1 cellular context compared by ENCODE assay signal in the genomic region with DNA sequence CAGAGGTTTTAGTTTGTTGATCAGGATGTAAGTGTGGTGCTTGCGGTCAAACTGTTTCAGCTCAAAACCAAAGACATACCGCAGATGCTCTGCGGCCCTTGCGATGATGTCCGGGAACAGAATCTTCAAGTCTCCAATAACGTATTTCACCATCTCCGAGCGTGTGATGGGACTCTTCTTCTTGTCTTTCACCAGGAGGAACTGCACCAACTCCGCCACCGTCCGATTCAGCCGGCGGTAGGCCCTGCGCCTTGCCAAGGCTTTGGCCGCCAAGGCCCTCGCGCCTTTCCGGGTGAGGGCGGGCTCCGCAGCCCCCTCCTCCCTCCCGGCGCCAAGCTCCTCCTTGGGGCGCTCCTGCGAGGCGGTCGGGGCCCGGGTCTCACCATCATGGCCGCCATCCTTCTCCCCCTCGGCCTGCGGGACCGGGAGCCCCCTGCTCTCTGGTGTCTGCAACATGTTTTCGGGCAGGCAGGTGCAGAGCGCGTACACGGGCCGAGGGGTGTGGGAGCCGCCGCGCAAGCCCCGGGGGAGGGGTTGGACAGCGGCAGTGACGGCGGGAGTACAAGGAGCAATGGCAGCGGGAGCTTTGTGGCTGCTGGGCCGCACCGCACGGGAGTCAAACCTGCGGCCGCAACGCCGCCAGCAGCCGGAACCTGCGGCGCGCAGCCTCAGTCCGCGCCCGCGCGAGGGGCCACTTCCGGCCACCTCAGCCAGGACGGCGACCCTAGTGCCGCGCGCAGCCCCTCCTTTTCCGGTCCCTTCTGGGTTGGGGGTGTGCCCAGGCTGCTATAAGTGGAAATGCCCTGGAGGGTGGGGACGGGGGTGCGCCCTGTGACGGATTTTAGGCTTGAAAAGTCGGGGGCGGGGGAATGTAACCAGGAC.
A peak's percentile ranks its signal among the peaks of the same experiment; 100 is the strongest.
TF ChIP-seq lines count a peak whose summit lies in the region.

A gene with protein sequence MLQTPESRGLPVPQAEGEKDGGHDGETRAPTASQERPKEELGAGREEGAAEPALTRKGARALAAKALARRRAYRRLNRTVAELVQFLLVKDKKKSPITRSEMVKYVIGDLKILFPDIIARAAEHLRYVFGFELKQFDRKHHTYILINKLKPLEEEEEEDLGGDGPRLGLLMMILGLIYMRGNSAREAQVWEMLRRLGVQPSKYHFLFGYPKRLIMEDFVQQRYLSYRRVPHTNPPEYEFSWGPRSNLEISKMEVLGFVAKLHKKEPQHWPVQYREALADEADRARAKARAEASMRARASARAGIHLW (minus strand): TSS at position 699 of the 882 bp plus-strand sequence. CDS start 243 bp downstream, at position 456.

TF ChIP-seq in HepG2, 621 proteins besides CTCF, POLR2A, EP300 and RAD21 (continued from another document and continues in another):
- TF ChIP-seq ZNF432 (CRISPR knock-in tag; IDR thresholded peaks at IDR 0.05; ENCODE audit: borderline replicate concordance) (no peak; the same call in 1 of the 2 replicates), MED13 (CRISPR knock-in tag; IDR thresholded peaks at IDR 0.05) (peak; percentile 46; the same call in 1 of the 2 replicates), AKAP8 (CRISPR knock-in tag; IDR thresholded peaks at IDR 0.05) (peak; percentile 71; the same call in 1 of the 2 replicates), SRSF9 (IDR thresholded peaks at IDR 0.05; ENCODE audit: borderline replicate concordance, insufficient read depth, low read depth, low read length, poor library complexity, severe bottlenecking) (no peak), FLYWCH1 (CRISPR knock-in tag; IDR thresholded peaks at IDR 0.05) (no peak), RXRA (CRISPR knock-in tag; IDR thresholded peaks at IDR 0.05) (peak; percentile 79; the same call in 1 of the 2 replicates), SAFB2 (CRISPR knock-in tag; IDR thresholded peaks at IDR 0.05; ENCODE audit: borderline replicate concordance, low read depth) (peak; percentile 55; the same call in 1 of the 2 replicates), HNRNPL (IDR thresholded peaks at IDR 0.05; ENCODE audit: low read depth, low read length) (no peak), MTA3 (CRISPR knock-in tag; IDR thresholded peaks at IDR 0.05) (no peak), FOXM1 (CRISPR knock-in tag; IDR thresholded peaks at IDR 0.05) (0 out of 2 replicates have a peak, but pooled peaks have one; percentile 9), TCF12 (IDR thresholded peaks at IDR 0.05) (no peak), TCF12 (CRISPR knock-in tag; IDR thresholded peaks at IDR 0.05) (peak; percentile 67; the same call in 1 of the 2 replicates), ZNF558 (CRISPR knock-in tag; IDR thresholded peaks at IDR 0.05; ENCODE audit: borderline replicate concordance) (peak; percentile 89; the same call in 1 of the 2 replicates), ZNF878 (CRISPR knock-in tag; IDR thresholded peaks at IDR 0.05) (peak; percentile 84; the same call in 1 of the 2 replicates), SSRP1 (CRISPR knock-in tag; IDR thresholded peaks at IDR 0.05) (no peak), ZNF292 (CRISPR knock-in tag; IDR thresholded peaks at IDR 0.05; ENCODE audit: borderline replicate concordance, low read depth) (no peak), RXRB (CRISPR knock-in tag; IDR thresholded peaks at IDR 0.05; ENCODE audit: borderline replicate concordance) (peak; percentile 40; the same call in 1 of the 2 replicates), ZEB1 (IDR thresholded peaks at IDR 0.05; ENCODE audit: insufficient replicate concordance, low read depth) (no peak), HES4 (CRISPR knock-in tag; IDR thresholded peaks at IDR 0.05; ENCODE audit: borderline replicate concordance) (peak; percentile 87), NR2F6 (IDR thresholded peaks at IDR 0.05) (no peak), NR2F6 (CRISPR knock-in tag; IDR thresholded peaks at IDR 0.05) (peak; percentile 29; the same call in 1 of the 2 replicates), SRF (IDR thresholded peaks at IDR 0.05; ENCODE audit: low read depth, low read length) (no peak; the same call in 1 of the 2 replicates), NCOA5 (CRISPR knock-in tag; IDR thresholded peaks at IDR 0.05) (no peak), ZNF337 (CRISPR knock-in tag; IDR thresholded peaks at IDR 0.05; ENCODE audit: borderline replicate concordance, low read depth) (no peak), ZNF788 (CRISPR knock-in tag; IDR thresholded peaks at IDR 0.05; ENCODE audit: borderline replicate concordance) (peak; percentile 94), MTF1 (CRISPR knock-in tag; IDR thresholded peaks at IDR 0.05) (no peak), ZNF441 (CRISPR knock-in tag; IDR thresholded peaks at IDR 0.05; ENCODE audit: borderline replicate concordance) (0 out of 2 replicates have a peak, but pooled peaks have one; percentile 33), RBAK (CRISPR knock-in tag; IDR thresholded peaks at IDR 0.05) (no peak), CHD4 (IDR thresholded peaks at IDR 0.05; ENCODE audit: borderline replicate concordance, low read length) (no peak), ZFP62 (CRISPR knock-in tag; IDR thresholded peaks at IDR 0.05) (no peak)
- TF ChIP-seq, protein P1, sequence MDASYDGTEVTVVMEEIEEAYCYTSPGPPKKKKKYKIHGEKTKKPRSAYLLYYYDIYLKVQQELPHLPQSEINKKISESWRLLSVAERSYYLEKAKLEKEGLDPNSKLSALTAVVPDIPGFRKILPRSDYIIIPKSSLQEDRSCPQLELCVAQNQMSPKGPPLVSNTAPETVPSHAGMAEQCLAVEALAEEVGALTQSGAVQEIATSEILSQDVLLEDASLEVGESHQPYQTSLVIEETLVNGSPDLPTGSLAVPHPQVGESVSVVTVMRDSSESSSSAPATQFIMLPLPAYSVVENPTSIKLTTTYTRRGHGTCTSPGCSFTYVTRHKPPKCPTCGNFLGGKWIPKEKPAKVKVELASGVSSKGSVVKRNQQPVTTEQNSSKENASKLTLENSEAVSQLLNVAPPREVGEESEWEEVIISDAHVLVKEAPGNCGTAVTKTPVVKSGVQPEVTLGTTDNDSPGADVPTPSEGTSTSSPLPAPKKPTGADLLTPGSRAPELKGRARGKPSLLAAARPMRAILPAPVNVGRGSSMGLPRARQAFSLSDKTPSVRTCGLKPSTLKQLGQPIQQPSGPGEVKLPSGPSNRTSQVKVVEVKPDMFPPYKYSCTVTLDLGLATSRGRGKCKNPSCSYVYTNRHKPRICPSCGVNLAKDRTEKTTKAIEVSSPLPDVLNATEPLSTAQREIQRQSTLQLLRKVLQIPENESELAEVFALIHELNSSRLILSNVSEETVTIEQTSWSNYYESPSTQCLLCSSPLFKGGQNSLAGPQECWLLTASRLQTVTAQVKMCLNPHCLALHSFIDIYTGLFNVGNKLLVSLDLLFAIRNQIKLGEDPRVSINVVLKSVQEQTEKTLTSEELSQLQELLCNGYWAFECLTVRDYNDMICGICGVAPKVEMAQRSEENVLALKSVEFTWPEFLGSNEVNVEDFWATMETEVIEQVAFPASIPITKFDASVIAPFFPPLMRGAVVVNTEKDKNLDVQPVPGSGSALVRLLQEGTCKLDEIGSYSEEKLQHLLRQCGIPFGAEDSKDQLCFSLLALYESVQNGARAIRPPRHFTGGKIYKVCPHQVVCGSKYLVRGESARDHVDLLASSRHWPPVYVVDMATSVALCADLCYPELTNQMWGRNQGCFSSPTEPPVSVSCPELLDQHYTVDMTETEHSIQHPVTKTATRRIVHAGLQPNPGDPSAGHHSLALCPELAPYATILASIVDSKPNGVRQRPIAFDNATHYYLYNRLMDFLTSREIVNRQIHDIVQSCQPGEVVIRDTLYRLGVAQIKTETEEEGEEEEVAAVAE (CRISPR knock-in tag; IDR thresholded peaks at IDR 0.05; ENCODE audit: borderline replicate concordance): 0 out of 2 replicates have a peak, but pooled peaks have one; percentile 31
- TF ChIP-seq, protein P2, sequence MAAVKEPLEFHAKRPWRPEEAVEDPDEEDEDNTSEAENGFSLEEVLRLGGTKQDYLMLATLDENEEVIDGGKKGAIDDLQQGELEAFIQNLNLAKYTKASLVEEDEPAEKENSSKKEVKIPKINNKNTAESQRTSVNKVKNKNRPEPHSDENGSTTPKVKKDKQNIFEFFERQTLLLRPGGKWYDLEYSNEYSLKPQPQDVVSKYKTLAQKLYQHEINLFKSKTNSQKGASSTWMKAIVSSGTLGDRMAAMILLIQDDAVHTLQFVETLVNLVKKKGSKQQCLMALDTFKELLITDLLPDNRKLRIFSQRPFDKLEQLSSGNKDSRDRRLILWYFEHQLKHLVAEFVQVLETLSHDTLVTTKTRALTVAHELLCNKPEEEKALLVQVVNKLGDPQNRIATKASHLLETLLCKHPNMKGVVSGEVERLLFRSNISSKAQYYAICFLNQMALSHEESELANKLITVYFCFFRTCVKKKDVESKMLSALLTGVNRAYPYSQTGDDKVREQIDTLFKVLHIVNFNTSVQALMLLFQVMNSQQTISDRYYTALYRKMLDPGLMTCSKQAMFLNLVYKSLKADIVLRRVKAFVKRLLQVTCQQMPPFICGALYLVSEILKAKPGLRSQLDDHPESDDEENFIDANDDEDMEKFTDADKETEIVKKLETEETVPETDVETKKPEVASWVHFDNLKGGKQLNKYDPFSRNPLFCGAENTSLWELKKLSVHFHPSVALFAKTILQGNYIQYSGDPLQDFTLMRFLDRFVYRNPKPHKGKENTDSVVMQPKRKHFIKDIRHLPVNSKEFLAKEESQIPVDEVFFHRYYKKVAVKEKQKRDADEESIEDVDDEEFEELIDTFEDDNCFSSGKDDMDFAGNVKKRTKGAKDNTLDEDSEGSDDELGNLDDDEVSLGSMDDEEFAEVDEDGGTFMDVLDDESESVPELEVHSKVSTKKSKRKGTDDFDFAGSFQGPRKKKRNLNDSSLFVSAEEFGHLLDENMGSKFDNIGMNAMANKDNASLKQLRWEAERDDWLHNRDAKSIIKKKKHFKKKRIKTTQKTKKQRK (IDR thresholded peaks at IDR 0.05; ENCODE audit: low read length): no peak
- TF ChIP-seq, protein P3, sequence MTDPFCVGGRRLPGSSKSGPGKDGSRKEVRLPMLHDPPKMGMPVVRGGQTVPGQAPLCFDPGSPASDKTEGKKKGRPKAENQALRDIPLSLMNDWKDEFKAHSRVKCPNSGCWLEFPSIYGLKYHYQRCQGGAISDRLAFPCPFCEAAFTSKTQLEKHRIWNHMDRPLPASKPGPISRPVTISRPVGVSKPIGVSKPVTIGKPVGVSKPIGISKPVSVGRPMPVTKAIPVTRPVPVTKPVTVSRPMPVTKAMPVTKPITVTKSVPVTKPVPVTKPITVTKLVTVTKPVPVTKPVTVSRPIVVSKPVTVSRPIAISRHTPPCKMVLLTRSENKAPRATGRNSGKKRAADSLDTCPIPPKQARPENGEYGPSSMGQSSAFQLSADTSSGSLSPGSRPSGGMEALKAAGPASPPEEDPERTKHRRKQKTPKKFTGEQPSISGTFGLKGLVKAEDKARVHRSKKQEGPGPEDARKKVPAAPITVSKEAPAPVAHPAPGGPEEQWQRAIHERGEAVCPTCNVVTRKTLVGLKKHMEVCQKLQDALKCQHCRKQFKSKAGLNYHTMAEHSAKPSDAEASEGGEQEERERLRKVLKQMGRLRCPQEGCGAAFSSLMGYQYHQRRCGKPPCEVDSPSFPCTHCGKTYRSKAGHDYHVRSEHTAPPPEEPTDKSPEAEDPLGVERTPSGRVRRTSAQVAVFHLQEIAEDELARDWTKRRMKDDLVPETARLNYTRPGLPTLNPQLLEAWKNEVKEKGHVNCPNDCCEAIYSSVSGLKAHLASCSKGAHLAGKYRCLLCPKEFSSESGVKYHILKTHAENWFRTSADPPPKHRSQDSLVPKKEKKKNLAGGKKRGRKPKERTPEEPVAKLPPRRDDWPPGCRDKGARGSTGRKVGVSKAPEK (CRISPR knock-in tag; IDR thresholded peaks at IDR 0.05; ENCODE audit: borderline replicate concordance): 0 out of 2 replicates have a peak, but pooled peaks have one; percentile 23
- TF ChIP-seq, protein P4, sequence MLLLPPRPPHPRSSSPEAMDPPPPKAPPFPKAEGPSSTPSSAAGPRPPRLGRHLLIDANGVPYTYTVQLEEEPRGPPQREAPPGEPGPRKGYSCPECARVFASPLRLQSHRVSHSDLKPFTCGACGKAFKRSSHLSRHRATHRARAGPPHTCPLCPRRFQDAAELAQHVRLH (CRISPR knock-in tag; IDR thresholded peaks at IDR 0.05; ENCODE audit: borderline replicate concordance, low read depth): peak; percentile 29; the same call in 1 of the 2 replicates
- TF ChIP-seq, protein P5, sequence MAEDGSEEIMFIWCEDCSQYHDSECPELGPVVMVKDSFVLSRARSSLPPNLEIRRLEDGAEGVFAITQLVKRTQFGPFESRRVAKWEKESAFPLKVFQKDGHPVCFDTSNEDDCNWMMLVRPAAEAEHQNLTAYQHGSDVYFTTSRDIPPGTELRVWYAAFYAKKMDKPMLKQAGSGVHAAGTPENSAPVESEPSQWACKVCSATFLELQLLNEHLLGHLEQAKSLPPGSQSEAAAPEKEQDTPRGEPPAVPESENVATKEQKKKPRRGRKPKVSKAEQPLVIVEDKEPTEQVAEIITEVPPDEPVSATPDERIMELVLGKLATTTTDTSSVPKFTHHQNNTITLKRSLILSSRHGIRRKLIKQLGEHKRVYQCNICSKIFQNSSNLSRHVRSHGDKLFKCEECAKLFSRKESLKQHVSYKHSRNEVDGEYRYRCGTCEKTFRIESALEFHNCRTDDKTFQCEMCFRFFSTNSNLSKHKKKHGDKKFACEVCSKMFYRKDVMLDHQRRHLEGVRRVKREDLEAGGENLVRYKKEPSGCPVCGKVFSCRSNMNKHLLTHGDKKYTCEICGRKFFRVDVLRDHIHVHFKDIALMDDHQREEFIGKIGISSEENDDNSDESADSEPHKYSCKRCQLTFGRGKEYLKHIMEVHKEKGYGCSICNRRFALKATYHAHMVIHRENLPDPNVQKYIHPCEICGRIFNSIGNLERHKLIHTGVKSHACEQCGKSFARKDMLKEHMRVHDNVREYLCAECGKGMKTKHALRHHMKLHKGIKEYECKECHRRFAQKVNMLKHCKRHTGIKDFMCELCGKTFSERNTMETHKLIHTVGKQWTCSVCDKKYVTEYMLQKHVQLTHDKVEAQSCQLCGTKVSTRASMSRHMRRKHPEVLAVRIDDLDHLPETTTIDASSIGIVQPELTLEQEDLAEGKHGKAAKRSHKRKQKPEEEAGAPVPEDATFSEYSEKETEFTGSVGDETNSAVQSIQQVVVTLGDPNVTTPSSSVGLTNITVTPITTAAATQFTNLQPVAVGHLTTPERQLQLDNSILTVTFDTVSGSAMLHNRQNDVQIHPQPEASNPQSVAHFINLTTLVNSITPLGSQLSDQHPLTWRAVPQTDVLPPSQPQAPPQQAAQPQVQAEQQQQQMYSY (CRISPR knock-in tag; IDR thresholded peaks at IDR 0.05): no peak
- TF ChIP-seq, protein P6, sequence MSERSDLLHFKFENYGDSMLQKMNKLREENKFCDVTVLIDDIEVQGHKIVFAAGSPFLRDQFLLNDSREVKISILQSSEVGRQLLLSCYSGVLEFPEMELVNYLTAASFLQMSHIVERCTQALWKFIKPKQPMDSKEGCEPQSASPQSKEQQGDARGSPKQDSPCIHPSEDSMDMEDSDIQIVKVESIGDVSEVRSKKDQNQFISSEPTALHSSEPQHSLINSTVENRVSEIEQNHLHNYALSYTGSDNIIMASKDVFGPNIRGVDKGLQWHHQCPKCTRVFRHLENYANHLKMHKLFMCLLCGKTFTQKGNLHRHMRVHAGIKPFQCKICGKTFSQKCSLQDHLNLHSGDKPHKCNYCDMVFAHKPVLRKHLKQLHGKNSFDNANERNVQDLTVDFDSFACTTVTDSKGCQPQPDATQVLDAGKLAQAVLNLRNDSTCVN (CRISPR knock-in tag; IDR thresholded peaks at IDR 0.05; ENCODE audit: borderline replicate concordance): peak; percentile 39; the same call in 1 of the 2 replicates
- TF ChIP-seq, protein P7, sequence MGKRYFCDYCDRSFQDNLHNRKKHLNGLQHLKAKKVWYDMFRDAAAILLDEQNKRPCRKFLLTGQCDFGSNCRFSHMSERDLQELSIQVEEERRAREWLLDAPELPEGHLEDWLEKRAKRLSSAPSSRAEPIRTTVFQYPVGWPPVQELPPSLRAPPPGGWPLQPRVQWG (CRISPR knock-in tag; IDR thresholded peaks at IDR 0.05; ENCODE audit: borderline replicate concordance, low read depth): 0 out of 2 replicates have a peak, but pooled peaks have one; percentile 62
